ENCODE assay signal across 1 cellular context in genomic region chr18:70377857-70378701, GRCh38.
TF ChIP-seq lines count a peak whose summit lies in the region.

No MANE protein-coding gene starts in this region.

TF ChIP-seq in endothelial cell of umbilical vein, 7 proteins besides CTCF, POLR2A, EP300 and RAD21 (continued from another document):
- no peak for TF ChIP-seq MAX (IDR thresholded peaks at IDR 0.05; ENCODE audit: insufficient read depth, insufficient read length)
- TF ChIP-seq POLR2AphosphoS5 (IDR thresholded peaks at IDR 0.05; ENCODE audit: insufficient read depth, low read depth, low read length) = no peak
